ENCODE assay signal across 14 cellular contexts in the genomic region with DNA sequence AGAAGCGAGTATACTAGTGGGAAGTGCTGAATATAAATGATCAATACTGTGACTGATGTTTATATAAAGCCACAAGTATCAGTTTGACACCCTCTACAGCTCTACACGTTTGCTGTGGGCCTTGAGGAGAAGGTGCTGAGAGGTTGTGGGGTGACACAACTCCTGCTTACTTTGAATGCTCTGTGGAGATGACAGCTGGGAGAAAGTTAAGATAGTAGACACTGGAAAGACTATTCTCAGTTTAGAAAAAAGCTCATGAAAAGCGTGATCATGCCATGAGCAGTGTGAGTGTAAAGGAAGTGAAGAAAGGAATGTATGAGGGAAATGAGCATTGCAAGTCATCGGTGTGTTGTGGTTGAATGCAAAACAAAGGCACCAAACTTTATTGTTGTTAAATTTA.
A peak's percentile ranks its signal among the peaks of the same experiment; 100 is the strongest.
DNase-seq lines count a peak whose midpoint lies in the region; ATAC-seq and TF ChIP-seq lines count a peak whose summit lies in the region.
"Had no signal": no experiment of that assay in that cellular context is flagged by ENCODE, and none has a peak within 500 bp of the region (broad histone marks: within the 10 kb centered on the region; RNA-seq: fewer than 3 reads in every experiment).

No MANE protein-coding gene starts in this region.

- H3K36me3 Mint-ChIP-seq in activated CD8-positive, alpha-beta T cell treated with anti-CD3 and anti-CD28 coated beads for 36 hours (ENCODE audit: low read depth): peaks cover 58% of the 10 kb centered on the region

- no peak overlapping the region for H3K4me3 ChIP-seq in right atrium auricular region
- H3K4me3 ChIP-seq: ascending aorta, spleen had no signal

- TF ChIP-seq CTCF in right atrium auricular region (IDR thresholded peaks at IDR 0.05): no peak
- no peak for TF ChIP-seq CTCF in activated CD8-positive, alpha-beta T cell treated with anti-CD3 and anti-CD28 coated beads for 36 hours (IDR thresholded peaks at IDR 0.05)

- peaks cover 13% of the 10 kb centered on the region for H3K9me3 Mint-ChIP-seq in activated CD8-positive, alpha-beta T cell treated with anti-CD3 and anti-CD28 coated beads for 36 hours

- no peaks in the 10 kb centered on the region for H3K27me3 Mint-ChIP-seq in activated CD8-positive, alpha-beta T cell treated with anti-CD3 and anti-CD28 coated beads for 36 hours

- H3K4me3 Mint-ChIP-seq in activated CD8-positive, alpha-beta T cell treated with anti-CD3 and anti-CD28 coated beads for 36 hours: no peak overlapping the region

- POLR2A ChIA-PET in activated CD8-positive, alpha-beta T cell treated with anti-CD3 and anti-CD28 coated beads for 36 hours (lab: Charles Lee): interaction anchor here (1.4 kb wide), 1 partner anchor 10 kb away, joined by 3 read pairs; no protein-coding TSS in a partner anchor

- CTCF ChIA-PET in activated CD8-positive, alpha-beta T cell treated with anti-CD3 and anti-CD28 coated beads for 36 hours (lab: Charles Lee): interaction anchor here (1.0 to 1.3 kb wide), 2 partner anchors 11 to 561 kb away, joined by 3 read pairs; no protein-coding TSS in a partner anchor

- ATAC-seq in Right ventricle myocardium inferior: peak; percentile 70
- ATAC-seq in activated CD8-positive, alpha-beta T cell treated with anti-CD3 and anti-CD28 coated beads for 36 hours: peak; percentile 61
- peak; percentile 27 to 74 for ATAC-seq in left cardiac atrium
- ATAC-seq in stimulated activated naive CD8-positive, alpha-beta T cell treated with anti-CD3 and anti-CD28 coated beads, Interleukin-15, Interleukin-2, amounts not matched to agents 100 U/mL and 50 U/mL, for 24 hours: peak; percentile 75
- ATAC-seq in GM18870 (IDR thresholded peaks at IDR 0.05; ENCODE audit: unreplicated experiment): no peak

- peaks cover 25% of the 10 kb centered on the region for H3K36me3 ChIP-seq in right atrium auricular region

- no peak for DNase-seq in Right ventricle myocardium inferior (ENCODE audit: missing footprints)
- no peak for DNase-seq in right atrium auricular region (ENCODE audit: low spot score)
- DNase-seq in activated CD8-positive, alpha-beta T cell treated with anti-CD3 and anti-CD28 coated beads for 36 hours: peak; percentile 11
- DNase-seq in left cardiac atrium: no peak
- DNase-seq in stimulated activated naive CD8-positive, alpha-beta T cell treated with anti-CD3 and anti-CD28 coated beads, Interleukin-15, Interleukin-2, amounts not matched to agents 100 U/mL and 50 U/mL, for 24 hours: no peak
- no peak for DNase-seq in HuH-7 (ENCODE audit: low spot score)
- DNase-seq in NCI-H774 (lab: John Stamatoyannopoulos, UW): no peak
- DNase-seq: hippocampal formation, IMR-90, NCI-H1048, posterior cingulate gyrus, spleen had no signal

- H3K4me1 Mint-ChIP-seq in activated CD8-positive, alpha-beta T cell treated with anti-CD3 and anti-CD28 coated beads for 36 hours (ENCODE audit: low read depth): peaks cover 25% of the 10 kb centered on the region

- H3K27me3 ChIP-seq in right atrium auricular region: no peaks in the 10 kb centered on the region
- H3K27me3 ChIP-seq: ascending aorta, spleen had no signal

- H3K27ac ChIP-seq in right atrium auricular region: no peak overlapping the region
- H3K27ac ChIP-seq: ascending aorta had no signal

- intact Hi-C loops in Right ventricle myocardium inferior (cut with DNase I): no loop called here
- intact Hi-C loops in activated CD8-positive, alpha-beta T cell treated with anti-CD3 and anti-CD28 coated beads for 36 hours (cut with micrococcal nuclease): no loop called here
- intact Hi-C loops in left cardiac atrium (cut with DNase I): no loop called here

- peaks cover 0 to 18% of the 10 kb centered on the region in 2 donors for H3K9me3 ChIP-seq in right atrium auricular region

- H3K27ac Mint-ChIP-seq in activated CD8-positive, alpha-beta T cell treated with anti-CD3 and anti-CD28 coated beads for 36 hours: peak overlapping the region; percentile 56

- no peaks in the 10 kb centered on the region for H3K4me1 ChIP-seq in right atrium auricular region
- H3K4me1 ChIP-seq: ascending aorta had no signal
